In the genomic region with DNA sequence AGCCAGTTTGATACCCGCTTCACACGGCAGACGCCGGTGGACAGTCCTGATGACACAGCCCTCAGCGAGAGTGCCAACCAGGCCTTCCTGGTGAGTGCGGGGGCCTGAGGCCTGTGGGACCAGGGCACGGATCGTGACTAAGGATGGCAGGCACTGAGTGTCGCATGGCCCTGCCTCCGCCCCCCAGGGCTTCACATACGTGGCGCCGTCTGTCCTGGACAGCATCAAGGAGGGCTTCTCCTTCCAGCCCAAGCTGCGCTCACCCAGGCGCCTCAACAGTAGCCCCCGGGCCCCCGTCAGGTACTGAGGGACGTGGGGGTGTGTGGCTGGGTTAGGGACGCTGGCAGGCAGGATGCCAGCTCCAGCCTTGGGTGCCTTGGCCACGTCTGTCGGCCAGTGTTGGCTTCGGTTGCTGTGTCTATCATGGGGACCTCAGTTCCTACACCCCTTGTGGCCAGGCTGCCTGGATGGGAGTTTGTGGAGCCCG, we compare ENCODE assay signal across 1 cellular context.
TF ChIP-seq lines count a peak whose summit lies in the region.

No MANE protein-coding gene starts in this region.

TF ChIP-seq in GM12878, 131 proteins besides CTCF, POLR2A, EP300 and RAD21 (continued from another document):
- TF ChIP-seq, protein P1, sequence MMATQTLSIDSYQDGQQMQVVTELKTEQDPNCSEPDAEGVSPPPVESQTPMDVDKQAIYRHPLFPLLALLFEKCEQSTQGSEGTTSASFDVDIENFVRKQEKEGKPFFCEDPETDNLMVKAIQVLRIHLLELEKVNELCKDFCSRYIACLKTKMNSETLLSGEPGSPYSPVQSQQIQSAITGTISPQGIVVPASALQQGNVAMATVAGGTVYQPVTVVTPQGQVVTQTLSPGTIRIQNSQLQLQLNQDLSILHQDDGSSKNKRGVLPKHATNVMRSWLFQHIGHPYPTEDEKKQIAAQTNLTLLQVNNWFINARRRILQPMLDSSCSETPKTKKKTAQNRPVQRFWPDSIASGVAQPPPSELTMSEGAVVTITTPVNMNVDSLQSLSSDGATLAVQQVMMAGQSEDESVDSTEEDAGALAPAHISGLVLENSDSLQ (IDR thresholded peaks at IDR 0.05): no peak
- no peak for TF ChIP-seq KDM1A (IDR thresholded peaks at IDR 0.05; ENCODE audit: borderline replicate concordance)
- TF ChIP-seq PAX8 (IDR thresholded peaks at IDR 0.05): no peak
